8 cellular contexts compared by ENCODE assay signal in the genomic region with DNA sequence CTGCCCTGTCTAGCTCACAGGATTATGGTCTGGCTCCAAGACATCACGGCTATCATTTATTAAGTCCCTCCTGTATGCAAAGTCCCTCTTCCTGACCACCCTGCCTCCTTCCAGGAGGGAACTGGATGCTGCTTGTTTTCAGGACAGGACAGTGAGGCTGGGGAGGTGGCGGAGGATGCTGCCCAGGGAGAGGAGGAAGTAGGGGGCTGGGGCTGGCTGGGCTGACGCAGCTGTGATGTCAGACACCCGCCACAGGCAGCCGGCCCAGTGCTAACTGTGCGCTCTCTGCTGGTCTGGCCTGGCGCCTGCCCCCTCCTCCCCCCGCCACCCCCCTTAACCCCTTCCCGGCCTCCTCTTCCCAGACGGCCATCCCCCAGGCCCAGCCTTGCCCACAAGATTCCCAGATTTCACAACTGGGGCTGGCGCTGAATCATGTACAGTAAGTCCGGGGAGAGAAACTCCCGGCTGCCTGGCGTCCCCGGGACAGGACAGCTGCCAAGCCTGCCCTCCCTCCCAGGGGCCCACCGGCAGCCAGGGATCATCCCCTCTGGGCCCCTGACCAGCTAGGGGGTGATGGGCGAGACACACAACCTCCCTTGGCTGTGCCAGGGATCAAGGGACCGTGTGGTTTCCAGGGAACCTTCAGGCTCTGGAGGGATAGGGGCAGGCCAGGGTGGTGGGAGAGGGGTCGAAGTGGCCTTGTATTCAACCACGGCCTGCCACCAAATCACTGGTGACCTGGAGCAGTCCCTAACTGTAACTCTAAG.
DNase-seq lines count a peak whose midpoint lies in the region; ATAC-seq, FAIRE-seq and TF ChIP-seq lines count a peak whose summit lies in the region.

No MANE protein-coding gene starts in this region.

- H3K36me3 ChIP-seq in DOHH2 (ENCODE audit: control insufficient read depth, low read length) = no peaks in the 10 kb centered on the region
- H3K36me3 ChIP-seq in PC-9 (ENCODE audit: low read depth) = no peaks in the 10 kb centered on the region
- H3K36me3 ChIP-seq in endothelial cell of umbilical vein (ENCODE audit: control insufficient read depth in 2 of 2, extremely low read depth in 1 of 2, insufficient read depth in 2 of 2, low read length in 2 of 2) = no peaks in the 10 kb centered on the region
- H3K36me3 ChIP-seq in mesendoderm (ENCODE audit: control insufficient read depth, insufficient read depth, low read length) = no peaks in the 10 kb centered on the region
- H3K36me3 ChIP-seq in upper lobe of right lung = no peaks in the 10 kb centered on the region

- peak overlapping the region; percentile 32 for H2BK120ac ChIP-seq in mesendoderm (ENCODE audit: low read depth, low read length)

- H3K27ac ChIP-seq in DOHH2 (ENCODE audit: low read depth, low read length) (no peak overlapping the region), PC-9 (peak overlapping the region; percentile 95), endothelial cell of umbilical vein (ENCODE audit: insufficient read depth, low read depth, low read length) (peak overlapping the region; percentile 85), mesendoderm (ENCODE audit: low read depth, low read length) (no peak overlapping the region), upper lobe of right lung (peak overlapping the region; percentile 81)

- H3K9me3 ChIP-seq in DOHH2 (ENCODE audit: control insufficient read depth, insufficient read depth, low read length) (no peaks in the 10 kb centered on the region), PC-9 (ENCODE audit: insufficient read depth, low read depth) (no peaks in the 10 kb centered on the region), endothelial cell of umbilical vein (replicated peaks; ENCODE audit: control insufficient read depth, insufficient read depth, low read length) (no peaks in the 10 kb centered on the region), upper lobe of right lung (no peaks in the 10 kb centered on the region)

- no peak overlapping the region for H3K4ac ChIP-seq in mesendoderm (ENCODE audit: low read depth, low read length)

- H3K56ac ChIP-seq in mesendoderm (ENCODE audit: low read length) = peak overlapping the region; percentile 85

- H3K79me2 ChIP-seq in DOHH2 (ENCODE audit: control insufficient read depth, low read length) = no peaks in the 10 kb centered on the region
- H3K79me2 ChIP-seq in PC-9 (ENCODE audit: low read depth) = peaks cover 19% of the 10 kb centered on the region
- H3K79me2 ChIP-seq in endothelial cell of umbilical vein (ENCODE audit: control insufficient read depth, insufficient read depth, low read length) = no peaks in the 10 kb centered on the region
- H3K79me2 ChIP-seq in mesendoderm (ENCODE audit: control insufficient read depth, insufficient read depth, low read length) = no peaks in the 10 kb centered on the region

- peak overlapping the region; percentile 26 for H4K5ac ChIP-seq in mesendoderm (ENCODE audit: low read length)

- no peaks in the 10 kb centered on the region for H3K79me1 ChIP-seq in mesendoderm (ENCODE audit: low read length)

- dilution Hi-C loops in endothelial cell of umbilical vein (cut with MboI; ENCODE audit: extremely low pct_ligation_motif_present, low sequenced_read_pairs) = no loop called here

- DNase-seq in PC-9 (peak; percentile 76 to 83), endothelial cell of umbilical vein (ENCODE audit: low read depth, low spot score) (peak; percentile 52), mesendoderm (peak; percentile 79), upper lobe of right lung (peak; percentile 91), NCI-H1436 (lab: John Stamatoyannopoulos, UW) (no peak), glutamatergic neuron (no peak)

- H3K36me3 Mint-ChIP-seq in glutamatergic neuron (ENCODE audit: unreplicated experiment) = no peaks in the 10 kb centered on the region

- H2BK15ac ChIP-seq in mesendoderm (replicated peaks; ENCODE audit: low read depth) = no peak overlapping the region

- FAIRE-seq in endothelial cell of umbilical vein (lab: Jason Lieb, UNC) = peak; percentile 63

- H3K18ac ChIP-seq in mesendoderm (ENCODE audit: low read length) = no peak overlapping the region

- POLR2A ChIA-PET in PC-9 (lab: Charles Lee; ENCODE audit: unreplicated experiment) = interaction anchor here (0.6 to 0.9 kb wide), 3 partner anchors 41 to 226 kb away, joined by 4 read pairs; no protein-coding TSS in a partner anchor
- POLR2A ChIA-PET in endothelial cell of umbilical vein (lab: Charles Lee) = no interaction called here

- peak overlapping the region; percentile 50; the same call in 1 of the 2 replicates for H2AFZ ChIP-seq in PC-9
- H2AFZ ChIP-seq in endothelial cell of umbilical vein (ENCODE audit: low read depth, low read length) = peak overlapping the region; percentile 95

- H3K9me2 ChIP-seq in DOHH2 (replicated peaks; ENCODE audit: control insufficient read depth, low read length) (no peaks in the 10 kb centered on the region), PC-9 (ENCODE audit: insufficient read depth) (no peaks in the 10 kb centered on the region)

- peak overlapping the region; percentile 12 for H3K23ac ChIP-seq in mesendoderm (ENCODE audit: low read length)

- peak overlapping the region; percentile 28 for H4K8ac ChIP-seq in mesendoderm (ENCODE audit: low read depth, low read length)

- H2AK5ac ChIP-seq in mesendoderm (ENCODE audit: low read length) = no peak overlapping the region

- H3F3A ChIP-seq in DOHH2 (ENCODE audit: control insufficient read depth, insufficient read depth) = no peaks in the 10 kb centered on the region
- H3F3A ChIP-seq in PC-9 (ENCODE audit: insufficient read depth, low read depth) = peaks cover 86% of the 10 kb centered on the region

- H3K4me3 ChIP-seq in DOHH2 (ENCODE audit: low read length) (no peak overlapping the region), PC-9 (peak overlapping the region; percentile 51), endothelial cell of umbilical vein (replicated peaks in 1 of 3; ENCODE audit: insufficient read depth in 1 of 3, low read depth in 1 of 3, low read length in 3 of 3) (peak overlapping the region in 1 of 3 experiments; percentile 20), mesendoderm (ENCODE audit: low read length) (no peak overlapping the region), upper lobe of right lung (peak overlapping the region; percentile 8)

- peak overlapping the region; percentile 74 for H3K9ac ChIP-seq in endothelial cell of umbilical vein (replicated peaks; ENCODE audit: extremely low read depth, insufficient read depth, low read length)
- peak overlapping the region; percentile 53 for H3K9ac ChIP-seq in mesendoderm (ENCODE audit: low read length)

- H3K27me3 Mint-ChIP-seq in glutamatergic neuron (ENCODE audit: unreplicated experiment) = peaks cover 3% of the 10 kb centered on the region

- no peaks in the 10 kb centered on the region for H4K20me1 ChIP-seq in DOHH2 (ENCODE audit: control insufficient read depth, insufficient read depth, low read depth, low read length)
- no peaks in the 10 kb centered on the region for H4K20me1 ChIP-seq in PC-9 (ENCODE audit: insufficient read depth)
- no peaks in the 10 kb centered on the region for H4K20me1 ChIP-seq in endothelial cell of umbilical vein (replicated peaks; ENCODE audit: control insufficient read depth, extremely low read depth, insufficient read depth, low read length)

- H3K27ac Mint-ChIP-seq in glutamatergic neuron (ENCODE audit: unreplicated experiment) = no peak overlapping the region

- H3K4me1 Mint-ChIP-seq in glutamatergic neuron (ENCODE audit: low read depth, unreplicated experiment) = peaks cover 7% of the 10 kb centered on the region

- TF ChIP-seq CTCF in DOHH2 (IDR thresholded peaks at IDR 0.05; ENCODE audit: low read depth, low read length, poor library complexity, severe bottlenecking) (no peak), PC-9 (conservative IDR thresholded peaks at IDR 0.05) (no peak), endothelial cell of umbilical vein (IDR thresholded peaks at IDR 0.05; ENCODE audit: extremely low read depth in 1 of 2, insufficient read depth in 1 of 2, low read depth in 1 of 2, low read length in 2 of 2) (peak in 1 of 2 donors; percentile 13), upper lobe of right lung (IDR thresholded peaks at IDR 0.05) (peak; percentile 24), glutamatergic neuron (IDR thresholded peaks at IDR 0.05; ENCODE audit: partially characterized antibody, unreplicated experiment) (no peak)

- no peaks in the 10 kb centered on the region for H3K9me1 ChIP-seq in endothelial cell of umbilical vein (replicated peaks; ENCODE audit: control insufficient read depth, extremely low read depth, insufficient read depth, low read length)

- CTCF ChIA-PET in PC-9 (lab: Charles Lee) (interaction anchor here (0.5 to 0.8 kb wide), 5 partner anchors 9 to 1678 kb away, joined by 3 to 7 read pairs (median 3); no protein-coding TSS in a partner anchor), endothelial cell of umbilical vein (lab: Charles Lee) (interaction anchor here (0.9 to 1.3 kb wide), 3 partner anchors 9 to 153 kb away, joined by 3 to 4 read pairs (median 4); no protein-coding TSS in a partner anchor)

- BruUV-seq in PC-9 (replicated peaks; lab: Mats Ljungman, UMichigan) = no TSS peak
- no TSS peak for BruUV-seq in endothelial cell of umbilical vein (replicated peaks; lab: Mats Ljungman, UMichigan)

- no peak overlapping the region for H3K4me3 Mint-ChIP-seq in glutamatergic neuron (ENCODE audit: unreplicated experiment)

- peak; percentile 76 for ATAC-seq in upper lobe of right lung
- no peak for ATAC-seq in GM18909 (IDR thresholded peaks at IDR 0.05; ENCODE audit: poor library complexity, unreplicated experiment)

- peaks cover 6% of the 10 kb centered on the region for H3K4me1 ChIP-seq in DOHH2 (ENCODE audit: control insufficient read depth, low read length)
- peaks cover 98% of the 10 kb centered on the region for H3K4me1 ChIP-seq in PC-9 (replicated peaks; ENCODE audit: insufficient read depth)
- peaks cover 14% of the 10 kb centered on the region for H3K4me1 ChIP-seq in endothelial cell of umbilical vein (ENCODE audit: control insufficient read depth, extremely low read depth, insufficient read depth, low read length)
- H3K4me1 ChIP-seq in mesendoderm (ENCODE audit: control insufficient read depth, low read depth, low read length) = peaks cover 3% of the 10 kb centered on the region
- H3K4me1 ChIP-seq in upper lobe of right lung = peaks cover 84% of the 10 kb centered on the region

- intact Hi-C loops in PC-9 (cut with micrococcal nuclease; ENCODE audit: unreplicated experiment) (loop anchor here (2.0 kb wide), 1 partner anchor 16 kb away; no protein-coding TSS in a partner anchor), endothelial cell of umbilical vein (cut with micrococcal nuclease) (loop anchor here (2.0 kb wide), 1 partner anchor 116 kb away; no protein-coding TSS in a partner anchor), upper lobe of right lung (cut with DNase I) (no loop called here)

- H3K27me3 ChIP-seq in DOHH2 (ENCODE audit: control insufficient read depth, low read length) (peaks cover 2% of the 10 kb centered on the region; the same call in 1 of the 2 replicates), PC-9 (ENCODE audit: insufficient read depth, low read depth) (no peaks in the 10 kb centered on the region), endothelial cell of umbilical vein (ENCODE audit: control insufficient read depth in 2 of 2, insufficient read depth in 2 of 2, low read length in 2 of 2) (no peaks in the 10 kb centered on the region), mesendoderm (ENCODE audit: insufficient read depth, low read length, poor library complexity) (no peaks in the 10 kb centered on the region), upper lobe of right lung (no peaks in the 10 kb centered on the region)

- no peak for TF ChIP-seq POLR2A in endothelial cell of umbilical vein (IDR thresholded peaks at IDR 0.05; ENCODE audit: low read depth, low read length)

- no CpG with 5 or more reads among the region's 20 CpGs for WGBS in mesendoderm (ENCODE audit: extremely low coverage, insufficient coverage, low lambda C conversion rate)

- peak overlapping the region; percentile 40 for H2BK5ac ChIP-seq in mesendoderm (ENCODE audit: low read length)

- H3K4me2 ChIP-seq in DOHH2 (ENCODE audit: low read length) (0 out of 2 replicates have a peak overlapping the region, but pooled peaks have one; percentile 9), PC-9 (peak overlapping the region; percentile 92), endothelial cell of umbilical vein (ENCODE audit: insufficient read depth, low read length) (peak overlapping the region; percentile 22), mesendoderm (ENCODE audit: low read length) (no peak overlapping the region)

- H3K9me3 Mint-ChIP-seq in glutamatergic neuron (ENCODE audit: unreplicated experiment) = peaks cover 4% of the 10 kb centered on the region

Comparison
In these comparisons a context has a peak if more than half of its experiments do, and no peak if none do; other contexts are left out.
1. H3K27ac ChIP-seq: peak in PC-9 (single experiment), endothelial cell of umbilical vein (single experiment) and upper lobe of right lung (single experiment); none in DOHH2 (single experiment) and mesendoderm (single experiment).
2. H3K4me3 ChIP-seq: peak in PC-9 (single experiment) and upper lobe of right lung (single experiment); none in DOHH2 (single experiment) and mesendoderm (single experiment).
3. DNase-seq: peak in PC-9 (2 of 2), endothelial cell of umbilical vein (single experiment), mesendoderm (single experiment) and upper lobe of right lung (single experiment); none in NCI-H1436 (single experiment) and glutamatergic neuron (single experiment).